Comparison of ENCODE assay signal across 23 cellular contexts in genomic region chr10:105706281-105707026, GRCh38.
"Had no signal": no experiment of that assay in that cellular context is flagged by ENCODE, and none has a peak within 500 bp of the region (broad histone marks: within the 10 kb centered on the region; RNA-seq: fewer than 3 reads in every experiment).

No MANE protein-coding gene starts in this region.

- H3K9me3 ChIP-seq: gastrocnemius medialis, ovary had no signal

- ATAC-seq: gastrocnemius medialis; left ventricle myocardium superior; natural killer cell; right cardiac atrium; stimulated activated effector memory CD8-positive, alpha-beta T cell treated with anti-CD3 and anti-CD28 coated beads, Interleukin-12 subunit alpha, Interleukin-12 subunit beta, amount 100 ng/mL, for 72 hours; stimulated activated naive CD8-positive, alpha-beta T cell treated with anti-CD3 and anti-CD28 coated beads, Interleukin-15, Interleukin-2, amounts not matched to agents 100 U/mL and 50 U/mL, for 24 hours had no signal

- H2AFZ ChIP-seq: neural progenitor cell had no signal

- H3K4me3 Mint-ChIP-seq: immature natural killer cell; natural killer cell; neural progenitor cell; stimulated activated effector memory CD8-positive, alpha-beta T cell treated with anti-CD3 and anti-CD28 coated beads, Interleukin-12 subunit alpha, Interleukin-12 subunit beta, amount 100 ng/mL, for 72 hours had no signal

- H3K27me3 ChIP-seq: dorsolateral prefrontal cortex, esophagus muscularis mucosa, gastrocnemius medialis, neural progenitor cell, ovary, tibial artery had no signal

- H3K4me1 Mint-ChIP-seq: immature natural killer cell; natural killer cell; neural progenitor cell; stimulated activated effector memory CD8-positive, alpha-beta T cell treated with anti-CD3 and anti-CD28 coated beads, Interleukin-12 subunit alpha, Interleukin-12 subunit beta, amount 100 ng/mL, for 72 hours had no signal

- H3K27ac Mint-ChIP-seq: immature natural killer cell; natural killer cell; neural progenitor cell; progenitor cell of endocrine pancreas; stimulated activated effector memory CD8-positive, alpha-beta T cell treated with anti-CD3 and anti-CD28 coated beads, Interleukin-12 subunit alpha, Interleukin-12 subunit beta, amount 100 ng/mL, for 72 hours had no signal

- H3K4me3 ChIP-seq: dorsolateral prefrontal cortex, esophagus muscularis mucosa, gastrocnemius medialis, neural progenitor cell, ovary, smooth muscle cell, tibial artery had no signal

- H3K36me3 Mint-ChIP-seq: immature natural killer cell; natural killer cell; neural progenitor cell; stimulated activated effector memory CD8-positive, alpha-beta T cell treated with anti-CD3 and anti-CD28 coated beads, Interleukin-12 subunit alpha, Interleukin-12 subunit beta, amount 100 ng/mL, for 72 hours had no signal

- DNase-seq: central memory CD4-positive, alpha-beta T cell; cortex of kidney; dorsolateral prefrontal cortex; effector memory CD4-positive, alpha-beta T cell; gastrocnemius medialis; glutamatergic neuron; immature natural killer cell; left ventricle myocardium superior; natural killer cell; nucleus accumbens; ovary; right cardiac atrium; stimulated activated CD4-positive, alpha-beta T cell treated with anti-CD3 and anti-CD28 coated beads, Interleukin-2, amount 100 ng/mL, for 48 hours; stimulated activated CD8-positive, alpha-beta memory T cell treated with anti-CD3 and anti-CD28 coated beads, Interleukin-4, amount 100 ng/mL, for 48 hours; stimulated activated naive CD8-positive, alpha-beta T cell treated with anti-CD3 and anti-CD28 coated beads, Interleukin-15, Interleukin-2, amounts not matched to agents 100 U/mL and 50 U/mL, for 24 hours; tibial artery had no signal

- H3K4me1 ChIP-seq: esophagus muscularis mucosa, gastrocnemius medialis, neural progenitor cell, tibial artery had no signal

- H3K36me3 ChIP-seq: esophagus muscularis mucosa, gastrocnemius medialis, neural progenitor cell, ovary, tibial artery had no signal

- H3K4me2 ChIP-seq: neural progenitor cell, smooth muscle cell had no signal

- H3K27ac ChIP-seq: dorsolateral prefrontal cortex, esophagus muscularis mucosa, gastrocnemius medialis, neural progenitor cell, ovary, tibial artery had no signal

- FAIRE-seq: endometrium, keratinocyte had no signal
